Comparison of ENCODE assay signal across 1 cellular context in the genomic region with DNA sequence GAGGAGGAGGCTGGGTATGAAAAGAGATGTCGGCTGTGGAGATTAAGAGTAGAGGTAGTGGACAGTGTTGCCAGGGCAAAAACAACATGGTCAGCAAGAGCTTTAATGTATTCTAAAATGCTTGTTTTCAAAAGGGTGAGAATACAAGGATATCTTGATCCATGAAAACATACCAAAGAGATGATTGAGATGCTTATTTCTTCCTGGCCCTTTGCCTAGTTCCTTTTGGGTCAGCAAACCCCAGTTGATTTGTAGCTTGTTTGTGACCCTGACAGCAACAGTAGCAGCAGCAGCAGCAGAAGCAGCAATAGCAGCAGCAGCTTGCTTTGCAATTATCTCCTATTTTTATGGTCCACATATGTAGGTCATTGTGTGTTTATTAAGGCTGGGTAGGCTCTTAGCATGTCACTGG.
TF ChIP-seq lines count a peak whose summit lies in the region.

No MANE protein-coding gene starts in this region.

TF ChIP-seq in GM23338, 12 proteins besides CTCF, POLR2A, EP300 and RAD21 (continued from another document):
- TF ChIP-seq, protein P1, sequence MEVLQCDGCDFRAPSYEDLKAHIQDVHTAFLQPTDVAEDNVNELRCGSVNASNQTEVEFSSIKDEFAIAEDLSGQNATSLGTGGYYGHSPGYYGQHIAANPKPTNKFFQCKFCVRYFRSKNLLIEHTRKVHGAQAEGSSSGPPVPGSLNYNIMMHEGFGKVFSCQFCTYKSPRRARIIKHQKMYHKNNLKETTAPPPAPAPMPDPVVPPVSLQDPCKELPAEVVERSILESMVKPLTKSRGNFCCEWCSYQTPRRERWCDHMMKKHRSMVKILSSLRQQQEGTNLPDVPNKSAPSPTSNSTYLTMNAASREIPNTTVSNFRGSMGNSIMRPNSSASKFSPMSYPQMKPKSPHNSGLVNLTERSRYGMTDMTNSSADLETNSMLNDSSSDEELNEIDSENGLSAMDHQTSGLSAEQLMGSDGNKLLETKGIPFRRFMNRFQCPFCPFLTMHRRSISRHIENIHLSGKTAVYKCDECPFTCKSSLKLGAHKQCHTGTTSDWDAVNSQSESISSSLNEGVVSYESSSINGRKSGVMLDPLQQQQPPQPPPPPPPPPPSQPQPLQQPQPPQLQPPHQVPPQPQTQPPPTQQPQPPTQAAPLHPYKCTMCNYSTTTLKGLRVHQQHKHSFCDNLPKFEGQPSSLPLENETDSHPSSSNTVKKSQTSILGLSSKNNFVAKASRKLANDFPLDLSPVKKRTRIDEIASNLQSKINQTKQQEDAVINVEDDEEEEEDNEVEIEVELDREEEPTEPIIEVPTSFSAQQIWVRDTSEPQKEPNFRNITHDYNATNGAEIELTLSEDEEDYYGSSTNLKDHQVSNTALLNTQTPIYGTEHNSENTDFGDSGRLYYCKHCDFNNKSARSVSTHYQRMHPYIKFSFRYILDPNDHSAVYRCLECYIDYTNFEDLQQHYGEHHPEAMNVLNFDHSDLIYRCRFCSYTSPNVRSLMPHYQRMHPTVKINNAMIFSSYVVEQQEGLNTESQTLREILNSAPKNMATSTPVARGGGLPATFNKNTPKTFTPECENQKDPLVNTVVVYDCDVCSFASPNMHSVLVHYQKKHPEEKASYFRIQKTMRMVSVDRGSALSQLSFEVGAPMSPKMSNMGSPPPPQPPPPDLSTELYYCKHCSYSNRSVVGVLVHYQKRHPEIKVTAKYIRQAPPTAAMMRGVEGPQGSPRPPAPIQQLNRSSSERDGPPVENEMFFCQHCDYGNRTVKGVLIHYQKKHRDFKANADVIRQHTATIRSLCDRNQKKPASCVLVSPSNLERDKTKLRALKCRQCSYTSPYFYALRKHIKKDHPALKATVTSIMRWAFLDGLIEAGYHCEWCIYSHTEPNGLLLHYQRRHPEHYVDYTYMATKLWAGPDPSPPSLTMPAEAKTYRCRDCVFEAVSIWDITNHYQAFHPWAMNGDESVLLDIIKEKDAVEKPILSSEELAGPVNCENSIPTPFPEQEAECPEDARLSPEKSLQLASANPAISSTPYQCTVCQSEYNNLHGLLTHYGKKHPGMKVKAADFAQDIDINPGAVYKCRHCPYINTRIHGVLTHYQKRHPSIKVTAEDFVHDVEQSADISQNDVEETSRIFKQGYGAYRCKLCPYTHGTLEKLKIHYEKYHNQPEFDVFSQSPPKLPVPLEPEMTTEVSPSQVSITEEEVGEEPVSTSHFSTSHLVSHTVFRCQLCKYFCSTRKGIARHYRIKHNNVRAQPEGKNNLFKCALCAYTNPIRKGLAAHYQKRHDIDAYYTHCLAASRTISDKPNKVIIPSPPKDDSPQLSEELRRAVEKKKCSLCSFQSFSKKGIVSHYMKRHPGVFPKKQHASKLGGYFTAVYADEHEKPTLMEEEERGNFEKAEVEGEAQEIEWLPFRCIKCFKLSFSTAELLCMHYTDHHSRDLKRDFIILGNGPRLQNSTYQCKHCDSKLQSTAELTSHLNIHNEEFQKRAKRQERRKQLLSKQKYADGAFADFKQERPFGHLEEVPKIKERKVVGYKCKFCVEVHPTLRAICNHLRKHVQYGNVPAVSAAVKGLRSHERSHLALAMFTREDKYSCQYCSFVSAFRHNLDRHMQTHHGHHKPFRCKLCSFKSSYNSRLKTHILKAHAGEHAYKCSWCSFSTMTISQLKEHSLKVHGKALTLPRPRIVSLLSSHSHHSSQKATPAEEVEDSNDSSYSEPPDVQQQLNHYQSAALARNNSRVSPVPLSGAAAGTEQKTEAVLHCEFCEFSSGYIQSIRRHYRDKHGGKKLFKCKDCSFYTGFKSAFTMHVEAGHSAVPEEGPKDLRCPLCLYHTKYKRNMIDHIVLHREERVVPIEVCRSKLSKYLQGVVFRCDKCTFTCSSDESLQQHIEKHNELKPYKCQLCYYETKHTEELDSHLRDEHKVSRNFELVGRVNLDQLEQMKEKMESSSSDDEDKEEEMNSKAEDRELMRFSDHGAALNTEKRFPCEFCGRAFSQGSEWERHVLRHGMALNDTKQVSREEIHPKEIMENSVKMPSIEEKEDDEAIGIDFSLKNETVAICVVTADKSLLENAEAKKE (CRISPR knock-in tag; IDR thresholded peaks at IDR 0.05), result no peak
- TF ChIP-seq EZH2phosphoT487 (IDR thresholded peaks at IDR 0.05; ENCODE audit: unreplicated experiment) (no peak), POLR2AphosphoS5 (IDR thresholded peaks at IDR 0.05; ENCODE audit: low read depth) (no peak), ZNF331 (CRISPR knock-in tag; IDR thresholded peaks at IDR 0.05; ENCODE audit: low read depth) (no peak), NANOG (IDR thresholded peaks at IDR 0.05; ENCODE audit: borderline replicate concordance) (no peak)
- TF ChIP-seq, protein P2, sequence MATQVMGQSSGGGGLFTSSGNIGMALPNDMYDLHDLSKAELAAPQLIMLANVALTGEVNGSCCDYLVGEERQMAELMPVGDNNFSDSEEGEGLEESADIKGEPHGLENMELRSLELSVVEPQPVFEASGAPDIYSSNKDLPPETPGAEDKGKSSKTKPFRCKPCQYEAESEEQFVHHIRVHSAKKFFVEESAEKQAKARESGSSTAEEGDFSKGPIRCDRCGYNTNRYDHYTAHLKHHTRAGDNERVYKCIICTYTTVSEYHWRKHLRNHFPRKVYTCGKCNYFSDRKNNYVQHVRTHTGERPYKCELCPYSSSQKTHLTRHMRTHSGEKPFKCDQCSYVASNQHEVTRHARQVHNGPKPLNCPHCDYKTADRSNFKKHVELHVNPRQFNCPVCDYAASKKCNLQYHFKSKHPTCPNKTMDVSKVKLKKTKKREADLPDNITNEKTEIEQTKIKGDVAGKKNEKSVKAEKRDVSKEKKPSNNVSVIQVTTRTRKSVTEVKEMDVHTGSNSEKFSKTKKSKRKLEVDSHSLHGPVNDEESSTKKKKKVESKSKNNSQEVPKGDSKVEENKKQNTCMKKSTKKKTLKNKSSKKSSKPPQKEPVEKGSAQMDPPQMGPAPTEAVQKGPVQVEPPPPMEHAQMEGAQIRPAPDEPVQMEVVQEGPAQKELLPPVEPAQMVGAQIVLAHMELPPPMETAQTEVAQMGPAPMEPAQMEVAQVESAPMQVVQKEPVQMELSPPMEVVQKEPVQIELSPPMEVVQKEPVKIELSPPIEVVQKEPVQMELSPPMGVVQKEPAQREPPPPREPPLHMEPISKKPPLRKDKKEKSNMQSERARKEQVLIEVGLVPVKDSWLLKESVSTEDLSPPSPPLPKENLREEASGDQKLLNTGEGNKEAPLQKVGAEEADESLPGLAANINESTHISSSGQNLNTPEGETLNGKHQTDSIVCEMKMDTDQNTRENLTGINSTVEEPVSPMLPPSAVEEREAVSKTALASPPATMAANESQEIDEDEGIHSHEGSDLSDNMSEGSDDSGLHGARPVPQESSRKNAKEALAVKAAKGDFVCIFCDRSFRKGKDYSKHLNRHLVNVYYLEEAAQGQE (IDR thresholded peaks at IDR 0.05; ENCODE audit: unreplicated experiment), result no peak
